Comparison of ENCODE assay signal across 2 cellular contexts in the genomic region with DNA sequence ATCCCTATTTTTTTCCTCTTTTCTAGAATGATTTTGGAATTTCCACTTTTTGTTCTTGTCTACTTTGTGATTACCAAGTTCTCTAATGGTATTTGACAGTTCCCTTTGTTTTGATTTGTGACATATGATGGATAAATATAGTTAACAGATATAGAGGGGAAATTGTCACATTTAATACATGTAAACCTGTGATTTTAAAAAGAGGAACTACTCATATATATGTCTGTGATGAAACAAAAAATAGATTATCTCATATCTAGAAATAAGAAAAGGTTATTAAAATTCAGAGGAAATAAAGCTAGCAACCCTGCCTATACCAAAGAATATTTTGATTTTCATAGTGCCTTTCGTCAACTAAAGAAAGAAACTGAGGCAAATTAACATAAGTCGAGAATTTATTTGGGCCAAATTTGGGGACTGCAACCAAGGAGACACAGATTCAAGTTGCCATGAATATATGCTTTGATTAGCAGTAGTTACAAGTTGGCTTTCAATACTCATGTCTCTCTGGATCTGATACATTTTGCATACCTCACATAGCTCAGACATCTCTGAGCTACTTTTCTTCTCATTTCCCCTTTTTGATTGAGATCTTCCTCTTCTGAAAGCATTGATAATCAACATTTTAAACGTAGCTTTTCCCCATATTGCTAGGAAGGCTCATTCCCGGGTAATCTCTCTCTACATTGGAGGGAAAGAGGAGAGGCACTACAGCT.
TF ChIP-seq lines count a peak whose summit lies in the region.

No MANE protein-coding gene starts in this region.

TF ChIP-seq in GM23338, 12 proteins besides CTCF, POLR2A, EP300 and RAD21 (continued from another document):
- TF ChIP-seq CREB1 (CRISPR knock-in tag; IDR thresholded peaks at IDR 0.05; ENCODE audit: low read depth) (no peak), EZH2 (IDR thresholded peaks at IDR 0.05; ENCODE audit: low read depth, unreplicated experiment) (no peak)

TF ChIP-seq in SK-N-SH, 30 proteins besides CTCF, POLR2A, EP300 and RAD21 (continued from another document):
- TF ChIP-seq, protein P1, sequence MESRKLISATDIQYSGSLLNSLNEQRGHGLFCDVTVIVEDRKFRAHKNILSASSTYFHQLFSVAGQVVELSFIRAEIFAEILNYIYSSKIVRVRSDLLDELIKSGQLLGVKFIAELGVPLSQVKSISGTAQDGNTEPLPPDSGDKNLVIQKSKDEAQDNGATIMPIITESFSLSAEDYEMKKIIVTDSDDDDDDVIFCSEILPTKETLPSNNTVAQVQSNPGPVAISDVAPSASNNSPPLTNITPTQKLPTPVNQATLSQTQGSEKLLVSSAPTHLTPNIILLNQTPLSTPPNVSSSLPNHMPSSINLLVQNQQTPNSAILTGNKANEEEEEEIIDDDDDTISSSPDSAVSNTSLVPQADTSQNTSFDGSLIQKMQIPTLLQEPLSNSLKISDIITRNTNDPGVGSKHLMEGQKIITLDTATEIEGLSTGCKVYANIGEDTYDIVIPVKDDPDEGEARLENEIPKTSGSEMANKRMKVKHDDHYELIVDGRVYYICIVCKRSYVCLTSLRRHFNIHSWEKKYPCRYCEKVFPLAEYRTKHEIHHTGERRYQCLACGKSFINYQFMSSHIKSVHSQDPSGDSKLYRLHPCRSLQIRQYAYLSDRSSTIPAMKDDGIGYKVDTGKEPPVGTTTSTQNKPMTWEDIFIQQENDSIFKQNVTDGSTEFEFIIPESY (IDR thresholded peaks at IDR 0.05; ENCODE audit: borderline replicate concordance, low read depth), result no peak
- no peak for TF ChIP-seq SMC3 (IDR thresholded peaks at IDR 0.05; ENCODE audit: low read depth, low read length)
- TF ChIP-seq CHD2 (IDR thresholded peaks at IDR 0.05; ENCODE audit: low read length, partially characterized antibody), result no peak
- TF ChIP-seq NRF1 (IDR thresholded peaks at IDR 0.05; ENCODE audit: low read depth, low read length), result no peak
